ENCODE assay signal across 9 cellular contexts in genomic region chr4:126071346-126072333, GRCh38.
DNase-seq lines count a peak whose midpoint lies in the region; ATAC-seq and TF ChIP-seq lines count a peak whose summit lies in the region.
"Had no signal": no experiment of that assay in that cellular context is flagged by ENCODE, and none has a peak within 500 bp of the region (broad histone marks: within the 10 kb centered on the region; RNA-seq: fewer than 3 reads in every experiment).

No MANE protein-coding gene starts in this region.

- intact Hi-C loops in heart left ventricle (cut with DNase I) (no loop called here), thyroid gland (cut with DNase I) (no loop called here), transverse colon (cut with DNase I; ENCODE audit: low total_unique reads) (no loop called here)

- H3K9me3 ChIP-seq in SK-N-MC (ENCODE audit: low read depth, low read length), result no peaks in the 10 kb centered on the region
- no peaks in the 10 kb centered on the region for H3K9me3 ChIP-seq in heart left ventricle
- H3K9me3 ChIP-seq in thyroid gland, result no peaks in the 10 kb centered on the region
- H3K9me3 ChIP-seq in gastroesophageal sphincter, result no peaks in the 10 kb centered on the region
- H3K9me3 ChIP-seq in transverse colon, result no peaks in the 10 kb centered on the region

- in situ Hi-C loops in transverse colon (cut with MboI; ENCODE audit: low pct_ligation_motif_present in 1 of 4, low pct_unique_long_range_greater_than_20kb in 1 of 4, low sequenced_read_pairs in 3 of 4), result no loop called here

- H3K36me3 ChIP-seq in SK-N-MC (ENCODE audit: insufficient read depth, low read length), result no peaks in the 10 kb centered on the region
- no peaks in the 10 kb centered on the region for H3K36me3 ChIP-seq in heart left ventricle
- H3K36me3 ChIP-seq in thyroid gland, result no peaks in the 10 kb centered on the region
- no peaks in the 10 kb centered on the region for H3K36me3 ChIP-seq in gastroesophageal sphincter
- H3K36me3 ChIP-seq in transverse colon, result no peaks in the 10 kb centered on the region

- no peak overlapping the region for H3K9ac ChIP-seq in SK-N-MC (ENCODE audit: insufficient read length)

- peak in 3 of 4 donors; percentile 74 to 92 (median 74) for ATAC-seq in heart left ventricle
- no peak for ATAC-seq in gastroesophageal sphincter

- TF ChIP-seq EP300 in gastroesophageal sphincter (IDR thresholded peaks at IDR 0.05) (no peak), transverse colon (IDR thresholded peaks at IDR 0.05; ENCODE audit: low read depth) (no peak)

- peaks cover 0 to 11% (median 0%) of the 10 kb centered on the region in 12 donors for H3K4me1 ChIP-seq in heart left ventricle
- H3K4me1 ChIP-seq in thyroid gland, result peaks cover 7 to 9% of the 10 kb centered on the region in 2 donors
- H3K4me1 ChIP-seq in gastroesophageal sphincter, result peaks cover 0 to 15% (median 2%) of the 10 kb centered on the region in 3 donors
- peaks cover 0 to 7% (median 0%) of the 10 kb centered on the region in 4 donors for H3K4me1 ChIP-seq in transverse colon

- no peak for TF ChIP-seq POLR2A in heart left ventricle (IDR thresholded peaks at IDR 0.05)
- TF ChIP-seq POLR2A in thyroid gland (IDR thresholded peaks at IDR 0.05), result no peak
- no peak for TF ChIP-seq POLR2A in gastroesophageal sphincter (IDR thresholded peaks at IDR 0.05)
- TF ChIP-seq POLR2A in transverse colon (IDR thresholded peaks at IDR 0.05), result no peak

- no peak for TF ChIP-seq CTCF in LNCaP clone FGC (IDR thresholded peaks at IDR 0.05; ENCODE audit: control insufficient read depth, extremely low read depth, insufficient read depth)
- no peak for TF ChIP-seq CTCF in heart left ventricle (IDR thresholded peaks at IDR 0.05)
- TF ChIP-seq CTCF in thyroid gland (IDR thresholded peaks at IDR 0.05), result no peak
- TF ChIP-seq CTCF in gastroesophageal sphincter (IDR thresholded peaks at IDR 0.05), result no peak
- TF ChIP-seq CTCF in transverse colon (IDR thresholded peaks at IDR 0.05), result no peak

- DNase-seq in LNCaP clone FGC (ENCODE audit: low read depth) (peak; percentile 41), SK-N-MC (ENCODE audit: low read depth, low spot score) (no peak), heart left ventricle (peak in 1 of 5 donors; percentile 24), thyroid gland (peak; percentile 60 to 63), transverse colon (no peak)
- no peak for DNase-seq in activated CD4-positive, alpha-beta T cell treated with anti-CD3 and anti-CD28 coated beads for 1 hour
- DNase-seq: activated naive CD4-positive, alpha-beta T cell; immature natural killer cell had no signal

- no peaks in the 10 kb centered on the region for H3K27me3 ChIP-seq in heart left ventricle
- no peaks in the 10 kb centered on the region for H3K27me3 ChIP-seq in thyroid gland
- no peaks in the 10 kb centered on the region for H3K27me3 ChIP-seq in gastroesophageal sphincter
- H3K27me3 ChIP-seq in transverse colon, result no peaks in the 10 kb centered on the region

- H3K27ac ChIP-seq in SK-N-MC (peak overlapping the region; percentile 48), heart left ventricle (peak overlapping the region in 3 of 12 donors; percentile 7 to 41 (median 37)), thyroid gland (peak overlapping the region in 2 of 3 donors; percentile 11 to 15), gastroesophageal sphincter (peak overlapping the region in 1 of 4 donors; percentile 26), transverse colon (no peak overlapping the region)

- 18 to 34% (median 26%) methylated on average over 4 of the region's 4 CpGs for WGBS in heart left ventricle, 4 donors
- 11 to 12% methylated on average over 4 of the region's 4 CpGs for WGBS in thyroid gland, 2 donors
- WGBS in gastroesophageal sphincter (ENCODE audit: low coverage in 1 of 2), 2 donors, result 11 to 15% methylated on average over 2 to 4 of the region's 4 CpGs
- 18 to 25% methylated on average over 4 of the region's 4 CpGs for WGBS in transverse colon (ENCODE audit: low coverage in 1 of 2), 2 donors

- no peak overlapping the region for H3K4me3 ChIP-seq in LNCaP clone FGC (ENCODE audit: low read depth, low read length)
- no peak overlapping the region for H3K4me3 ChIP-seq in SK-N-MC
- no peak overlapping the region for H3K4me3 ChIP-seq in heart left ventricle
- H3K4me3 ChIP-seq in thyroid gland (replicated peaks in 1 of 3), result no peak overlapping the region
- H3K4me3 ChIP-seq in gastroesophageal sphincter, result no peak overlapping the region
- no peak overlapping the region for H3K4me3 ChIP-seq in transverse colon

Comparison
In these comparisons a context has a peak if more than half of its experiments do, and no peak if none do; other contexts are left out.
1. DNase-seq: peak in LNCaP clone FGC (single experiment) and thyroid gland (2 of 2); none in SK-N-MC (single experiment), activated CD4-positive, alpha-beta T cell treated with anti-CD3 and anti-CD28 coated beads for 1 hour (single experiment) and transverse colon (single experiment).
2. H3K27ac ChIP-seq: peak in SK-N-MC (single experiment) and thyroid gland (2 of 3); none in transverse colon (0 of 4).